Comparison of ENCODE assay signal across 8 cellular contexts in genomic region chr5:96601811-96602244, GRCh38.
DNase-seq lines count a peak whose midpoint lies in the region; ATAC-seq and TF ChIP-seq lines count a peak whose summit lies in the region.

No MANE protein-coding gene starts in this region.

- no peak overlapping the region for H3K4me3 Mint-ChIP-seq in stimulated activated naive B cell treated with anti-CD40 and anti-IgM and Interleukin-4, amounts not matched to agents 10 μg/mL and 1 μg/mL and 100 μg/mL, for 72 hours

- H3K36me3 ChIP-seq in lower lobe of right lung: no peaks in the 10 kb centered on the region

- peak; percentile 91 for TF ChIP-seq CTCF in AG10803 (conservative IDR thresholded peaks at IDR 0.05; ENCODE audit: low read length)
- peak; percentile 94 for TF ChIP-seq CTCF in VCaP (conservative IDR thresholded peaks at IDR 0.05)
- TF ChIP-seq CTCF in lower lobe of right lung (IDR thresholded peaks at IDR 0.05): peak; percentile 88

- H3K4me1 ChIP-seq in lower lobe of right lung: no peaks in the 10 kb centered on the region

- no peaks in the 10 kb centered on the region for H3K27me3 ChIP-seq in lower lobe of right lung (ENCODE audit: low read depth)

- intact Hi-C loops in lower lobe of right lung (cut with DNase I): no loop called here

- no peak overlapping the region for H3K4me3 ChIP-seq in AG10803 (ENCODE audit: low read length)
- no peak overlapping the region for H3K4me3 ChIP-seq in lower lobe of right lung

- ATAC-seq in GM18520 (IDR thresholded peaks at IDR 0.05; ENCODE audit: unreplicated experiment) (peak; percentile 58), HG03060 (IDR thresholded peaks at IDR 0.05; ENCODE audit: low read depth, unreplicated experiment) (peak; percentile 51), lower lobe of right lung (peak; percentile 85 to 89)
- peak; percentile 83 to 87 for ATAC-seq in stimulated activated naive B cell treated with anti-CD40 and anti-IgM and Interleukin-4, amounts not matched to agents 10 μg/mL and 1 μg/mL and 100 μg/mL, for 72 hours (replicated peaks)

- DNase-seq in AG10803 (ENCODE audit: low read depth) (peak; percentile 63), NCI-H2171 treated with DMSO at 0.1 percent for 48 hours (lab: John Stamatoyannopoulos, UW) (peak; percentile 38), dedifferentiated amniotic fluid mesenchymal stem cell (ENCODE audit: extremely low spot score) (peak; percentile 83), lower lobe of right lung (no peak)
- DNase-seq in stimulated activated naive B cell treated with anti-CD40 and anti-IgM and Interleukin-4, amounts not matched to agents 10 μg/mL and 1 μg/mL and 100 μg/mL, for 72 hours: peak; percentile 28

- no peaks in the 10 kb centered on the region for H3K36me3 Mint-ChIP-seq in stimulated activated naive B cell treated with anti-CD40 and anti-IgM and Interleukin-4, amounts not matched to agents 10 μg/mL and 1 μg/mL and 100 μg/mL, for 72 hours

- H3K27ac ChIP-seq in VCaP: no peak overlapping the region
- H3K27ac ChIP-seq in lower lobe of right lung: no peak overlapping the region

- H3K27me3 Mint-ChIP-seq in stimulated activated naive B cell treated with anti-CD40 and anti-IgM and Interleukin-4, amounts not matched to agents 10 μg/mL and 1 μg/mL and 100 μg/mL, for 72 hours: peaks cover 10 to 25% of the 10 kb centered on the region in 2 donors

- H3K9me3 ChIP-seq in lower lobe of right lung: no peaks in the 10 kb centered on the region

- no peak overlapping the region for H3K27ac Mint-ChIP-seq in stimulated activated naive B cell treated with anti-CD40 and anti-IgM and Interleukin-4, amounts not matched to agents 10 μg/mL and 1 μg/mL and 100 μg/mL, for 72 hours

- no peaks in the 10 kb centered on the region for H3K9me3 Mint-ChIP-seq in stimulated activated naive B cell treated with anti-CD40 and anti-IgM and Interleukin-4, amounts not matched to agents 10 μg/mL and 1 μg/mL and 100 μg/mL, for 72 hours

- H3K4me1 Mint-ChIP-seq in stimulated activated naive B cell treated with anti-CD40 and anti-IgM and Interleukin-4, amounts not matched to agents 10 μg/mL and 1 μg/mL and 100 μg/mL, for 72 hours: no peaks in the 10 kb centered on the region
